In the genomic region with DNA sequence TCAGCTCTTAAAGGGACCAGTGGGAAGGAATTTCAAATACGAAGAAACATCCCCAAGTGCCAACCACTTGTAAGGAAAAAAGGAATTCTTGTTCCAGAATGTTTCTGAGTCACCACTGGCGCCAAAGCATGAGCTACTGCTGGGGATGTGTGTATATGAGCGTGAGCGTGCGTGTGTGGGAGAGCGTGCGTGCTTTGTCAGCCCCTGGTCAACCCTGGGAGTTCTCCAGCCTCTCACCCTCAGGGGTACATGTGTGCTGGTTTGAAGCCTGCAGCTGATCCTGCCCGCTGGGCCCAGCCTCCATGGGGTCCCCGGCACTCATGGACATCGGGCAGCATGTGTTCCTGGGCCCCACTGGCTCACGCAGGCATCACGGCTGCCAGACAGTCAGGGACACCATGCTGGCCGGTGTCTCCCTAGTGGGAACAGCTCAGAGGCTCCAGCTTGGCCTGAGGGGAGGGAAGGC, we compare ENCODE assay signal across 12 cellular contexts. TPM values are rescaled to one million over a fixed set of nuclear protein-coding genes. Genes with fewer than 3 reads are reported as not detected.
A peak's percentile ranks its signal among the peaks of the same experiment; 100 is the strongest.
DNase-seq lines count a peak whose midpoint lies in the region; ATAC-seq, FAIRE-seq and TF ChIP-seq lines count a peak whose summit lies in the region.
"Had no signal": no experiment of that assay in that cellular context is flagged by ENCODE, and none has a peak within 500 bp of the region (broad histone marks: within the 10 kb centered on the region; RNA-seq: fewer than 3 reads in every experiment).

No MANE protein-coding gene starts in this region.

- FAIRE-seq in GM19239 (lab: Jason Lieb, UNC) = no peak
- FAIRE-seq: frontal cortex had no signal

- intact Hi-C loops in A673 (cut with micrococcal nuclease; ENCODE audit: unreplicated experiment) = no loop called here

- H3K27me3 ChIP-seq in A673 (replicated peaks; ENCODE audit: insufficient read depth, low read depth, low read length, poor library complexity) = no peaks in the 10 kb centered on the region
- H3K27me3 ChIP-seq in muscle layer of colon (ENCODE audit: control insufficient read depth in 1 of 2, insufficient read depth in 2 of 2, low read length in 2 of 2) = no peaks in the 10 kb centered on the region
- H3K27me3 ChIP-seq: neutrophil had no signal

- H3K9me3 ChIP-seq in A673 (ENCODE audit: low read depth, low read length, poor library complexity, severe bottlenecking) (no peaks in the 10 kb centered on the region), muscle layer of colon (ENCODE audit: low read length) (no peaks in the 10 kb centered on the region)
- H3K9me3 ChIP-seq: neutrophil had no signal

- TF ChIP-seq CTCF in A673 (conservative IDR thresholded peaks at IDR 0.05; ENCODE audit: low read depth, low read length) = no peak

- H3K9ac ChIP-seq in muscle layer of colon (ENCODE audit: low read length) = peak overlapping the region; percentile 19

- H3K36me3 ChIP-seq in A673 (ENCODE audit: insufficient read depth, low read length, poor library complexity, severe bottlenecking) = no peaks in the 10 kb centered on the region
- no peaks in the 10 kb centered on the region for H3K36me3 ChIP-seq in muscle layer of colon (ENCODE audit: insufficient read depth, low read length)
- H3K36me3 ChIP-seq: neutrophil had no signal

- BruUV-seq in A673 (replicated peaks; lab: Mats Ljungman, UMichigan) = no TSS peak

- H3K4me1 ChIP-seq in A673 (ENCODE audit: insufficient read depth, low read length, poor library complexity, severe bottlenecking) = peaks cover 21% of the 10 kb centered on the region
- H3K4me1 ChIP-seq in muscle layer of colon (ENCODE audit: insufficient read depth, low read length) = peaks cover 61% of the 10 kb centered on the region

- ATAC-seq in HG02763 (IDR thresholded peaks at IDR 0.05; ENCODE audit: unreplicated experiment) (no peak), HG02973 (IDR thresholded peaks at IDR 0.05; ENCODE audit: unreplicated experiment) (no peak)

- H3K27ac ChIP-seq in A673 (ENCODE audit: low read depth, low read length, poor library complexity, severe bottlenecking) (peak overlapping the region; percentile 30), muscle layer of colon (ENCODE audit: low read depth, low read length) (peak overlapping the region; percentile 77)
- H3K27ac ChIP-seq: neutrophil, SK-N-MC had no signal

- CTCF ChIA-PET in A673 (lab: Charles Lee) = no interaction called here

- no peak overlapping the region for H3K4me3 ChIP-seq in A673 (ENCODE audit: low read depth, low read length, poor library complexity, severe bottlenecking)
- H3K4me3 ChIP-seq in muscle layer of colon (ENCODE audit: low read depth in 1 of 2, low read length in 2 of 2) = peak overlapping the region in 1 of 2 donors; percentile 21
- H3K4me3 ChIP-seq: SK-N-MC had no signal

- POLR2A ChIA-PET in A673 (lab: Charles Lee; ENCODE audit: low non-redundant PET) = interaction anchor here (0.5 to 0.6 kb wide), 2 partner anchors 58 to 1866 kb away, joined by 5 to 6 read pairs; no protein-coding TSS in a partner anchor

- DNase-seq in A673 (ENCODE audit: low spot score) (no peak), M059J (ENCODE audit: low read depth) (peak; percentile 91), dedifferentiated amniotic fluid mesenchymal stem cell (ENCODE audit: extremely low spot score) (peak; percentile 96), SK-N-DZ (ENCODE audit: low spot score) (no peak), GM19239 (ENCODE audit: insufficient read length, low spot score) (no peak)
- DNase-seq: activated T-cell treated with anti-CD3 and anti-CD28 coated beads, Interleukin-2, amount 50 U/mL, for 48 hours had no signal

RNA-seq across cellular contexts. Expression of a gene that starts 17.1 kb away (rescaled TPM):
- total RNA-seq in A673 (2021) = 56.7 and 63.3 TPM in 2 replicates
- total RNA-seq in M059J (2014; rRNA removed; shearing (Covaris generic)) = 11.9 and 17.6 TPM in 2 replicates
- polyA plus RNA-seq in SK-N-DZ (2014; cell fraction: cytosol; rRNA removed) = 19.7 and 20.5 TPM in 2 replicates
- polyA plus RNA-seq in SK-N-DZ (2014; cell fraction: nucleus; rRNA removed) = 10.5 and 11.1 TPM in 2 replicates

Comparison
In these comparisons a context has a peak if more than half of its experiments do, and no peak if none do; other contexts are left out.
1. DNase-seq: peak in M059J (single experiment) and dedifferentiated amniotic fluid mesenchymal stem cell (single experiment); none in A673 (single experiment), SK-N-DZ (single experiment) and GM19239 (single experiment).